Comparison of ENCODE assay signal across 10 cellular contexts in genomic region chr5:133285583-133286021, GRCh38.
DNase-seq lines count a peak whose midpoint lies in the region; ATAC-seq and TF ChIP-seq lines count a peak whose summit lies in the region.
"Had no signal": no experiment of that assay in that cellular context is flagged by ENCODE, and none has a peak within 500 bp of the region (broad histone marks: within the 10 kb centered on the region; RNA-seq: fewer than 3 reads in every experiment).

No MANE protein-coding gene starts in this region.

- TF ChIP-seq CTCF in MCF 10A (IDR thresholded peaks at IDR 0.05; ENCODE audit: unreplicated experiment): no peak
- no peak for TF ChIP-seq CTCF in right lobe of liver (IDR thresholded peaks at IDR 0.05)
- no peak for TF ChIP-seq CTCF in tibial nerve (IDR thresholded peaks at IDR 0.05)
- TF ChIP-seq CTCF in dorsolateral prefrontal cortex (IDR thresholded peaks at IDR 0.05 in 54 of 56, conservative IDR thresholded peaks at IDR 0.05 in 2 of 56; ENCODE audit: low read depth in 1 of 56, partially characterized antibody in 56 of 56): no peak

- peak overlapping the region in 2 of 11 experiments; percentile 11 to 16; a peak in 1 of 22 replicates for H3K27ac ChIP-seq in BLaER1 treated with 17β-estradiol and CSF1 and Interleukin-3, amounts not matched to agents 10 nM and 100 nM
- no peak overlapping the region for H3K27ac ChIP-seq in right lobe of liver
- H3K27ac ChIP-seq in tibial nerve: no peak overlapping the region
- H3K27ac ChIP-seq in dorsolateral prefrontal cortex: peak overlapping the region in 1 of 59 donors; percentile 16

- 52% methylated on average over 4 of the region's 7 CpGs for WGBS in right lobe of liver (ENCODE audit: insufficient coverage, low coverage, low lambda C conversion rate, missing lambda C conversion rate)
- 70 to 78% methylated on average over 6 to 7 of the region's 7 CpGs for WGBS in tibial nerve, 2 donors

- H3K4me1 Mint-ChIP-seq in MCF 10A (ENCODE audit: insufficient read depth, unreplicated experiment): peaks cover 22% of the 10 kb centered on the region
- H3K4me1 Mint-ChIP-seq: activated naive CD8-positive, alpha-beta T cell treated with anti-CD3 and anti-CD28 coated beads, Interleukin-2, amount 10 ng/mL, durations not matched to agents 7 days and 5 days had no signal

- peak overlapping the region; percentile 1 for H3K4me3 Mint-ChIP-seq in MCF 10A (ENCODE audit: unreplicated experiment)
- H3K4me3 Mint-ChIP-seq: activated naive CD8-positive, alpha-beta T cell treated with anti-CD3 and anti-CD28 coated beads, Interleukin-2, amount 10 ng/mL, durations not matched to agents 7 days and 5 days; natural killer cell treated with Interleukin-12 subunit alpha and Interleukin-12 subunit beta and Interleukin-15 and Interleukin-18, amount 100 ng/mL, for 72 hours had no signal

- TF ChIP-seq POLR2A in right lobe of liver (IDR thresholded peaks at IDR 0.05): no peak
- TF ChIP-seq POLR2A in tibial nerve (IDR thresholded peaks at IDR 0.05): no peak

- H3K27me3 ChIP-seq in BLaER1 treated with 17β-estradiol and CSF1 and Interleukin-3, amounts not matched to agents 10 nM and 100 nM: no peaks in the 10 kb centered on the region
- H3K27me3 ChIP-seq in right lobe of liver (no peaks in the 10 kb centered on the region), tibial nerve (no peaks in the 10 kb centered on the region), dorsolateral prefrontal cortex (no peaks in the 10 kb centered on the region)

- CTCF ChIA-PET in MCF 10A (lab: Yijun Ruan, JAX): interaction anchor here (0.6 to 10.3 kb wide), 7 partner anchors 8 to 686 kb away, joined by 3 to 141 read pairs (median 3); no protein-coding TSS in a partner anchor

- no peaks in the 10 kb centered on the region for H3K27me3 Mint-ChIP-seq in MCF 10A (ENCODE audit: insufficient read depth, unreplicated experiment)
- H3K27me3 Mint-ChIP-seq: activated naive CD8-positive, alpha-beta T cell treated with anti-CD3 and anti-CD28 coated beads, Interleukin-2, amount 10 ng/mL, durations not matched to agents 7 days and 5 days; natural killer cell treated with Interleukin-12 subunit alpha and Interleukin-12 subunit beta and Interleukin-15 and Interleukin-18, amount 100 ng/mL, for 72 hours had no signal

- H3K36me3 Mint-ChIP-seq in MCF 10A (ENCODE audit: insufficient read depth, unreplicated experiment): no peaks in the 10 kb centered on the region
- H3K36me3 Mint-ChIP-seq: activated naive CD8-positive, alpha-beta T cell treated with anti-CD3 and anti-CD28 coated beads, Interleukin-2, amount 10 ng/mL, durations not matched to agents 7 days and 5 days; natural killer cell treated with Interleukin-12 subunit alpha and Interleukin-12 subunit beta and Interleukin-15 and Interleukin-18, amount 100 ng/mL, for 72 hours had no signal

- BruUV-seq in MCF 10A (replicated peaks; lab: Mats Ljungman, UMichigan): no TSS peak

- no peak overlapping the region for H3K4me3 ChIP-seq in BLaER1 treated with 17β-estradiol and CSF1 and Interleukin-3, amounts not matched to agents 10 nM and 100 nM
- H3K4me3 ChIP-seq in right lobe of liver: no peak overlapping the region
- no peak overlapping the region for H3K4me3 ChIP-seq in tibial nerve
- no peak overlapping the region for H3K4me3 ChIP-seq in dorsolateral prefrontal cortex

- peaks cover 9 to 26% (median 11%) of the 10 kb centered on the region in 10 experiments; a peak in 19 of 20 replicates for H3K4me1 ChIP-seq in BLaER1 treated with 17β-estradiol and CSF1 and Interleukin-3, amounts not matched to agents 10 nM and 100 nM
- H3K4me1 ChIP-seq in right lobe of liver (no peaks in the 10 kb centered on the region), tibial nerve (no peaks in the 10 kb centered on the region)

- H3K9me3 ChIP-seq in BLaER1 treated with 17β-estradiol and CSF1 and Interleukin-3, amounts not matched to agents 10 nM and 100 nM (replicated peaks in 1 of 11): peaks cover 0 to 4% (median 0%) of the 10 kb centered on the region in 11 experiments; a peak in 1 of 22 replicates
- no peaks in the 10 kb centered on the region for H3K9me3 ChIP-seq in right lobe of liver
- no peaks in the 10 kb centered on the region for H3K9me3 ChIP-seq in tibial nerve

- no peak overlapping the region for H3K9ac ChIP-seq in BLaER1 treated with 17β-estradiol and CSF1 and Interleukin-3, amounts not matched to agents 10 nM and 100 nM

- H3K9me3 Mint-ChIP-seq in MCF 10A (ENCODE audit: unreplicated experiment): no peaks in the 10 kb centered on the region
- H3K9me3 Mint-ChIP-seq: activated naive CD8-positive, alpha-beta T cell treated with anti-CD3 and anti-CD28 coated beads, Interleukin-2, amount 10 ng/mL, durations not matched to agents 7 days and 5 days; natural killer cell treated with Interleukin-12 subunit alpha and Interleukin-12 subunit beta and Interleukin-15 and Interleukin-18, amount 100 ng/mL, for 72 hours had no signal

- H3K36me3 ChIP-seq in BLaER1 treated with 17β-estradiol and CSF1 and Interleukin-3, amounts not matched to agents 10 nM and 100 nM: no peaks in the 10 kb centered on the region
- H3K36me3 ChIP-seq in right lobe of liver (no peaks in the 10 kb centered on the region), tibial nerve (no peaks in the 10 kb centered on the region)

- TF ChIP-seq EP300 in tibial nerve (IDR thresholded peaks at IDR 0.05): no peak

- no peaks in the 10 kb centered on the region for H4K20me1 ChIP-seq in BLaER1 treated with 17β-estradiol and CSF1 and Interleukin-3, amounts not matched to agents 10 nM and 100 nM

- H3K4me2 ChIP-seq in BLaER1 treated with 17β-estradiol and CSF1 and Interleukin-3, amounts not matched to agents 10 nM and 100 nM: peak overlapping the region; percentile 25 to 58 (median 46); a peak in 17 of 22 replicates

- DNase-seq in LHCN-M2 (ENCODE audit: low read depth) (peak; percentile 94), MCF 10A (ENCODE audit: unreplicated experiment) (peak; percentile 88), right lobe of liver (peak; percentile 86 to 96 (median 93)), cerebellar cortex (ENCODE audit: low spot score) (no peak), tibial nerve (ENCODE audit: low spot score in 2 of 2) (no peak), pons (ENCODE audit: low spot score) (no peak), dorsolateral prefrontal cortex (no peak)
- DNase-seq: activated naive CD8-positive, alpha-beta T cell treated with anti-CD3 and anti-CD28 coated beads, Interleukin-2, amount 10 ng/mL, durations not matched to agents 7 days and 5 days had no signal

- intact Hi-C loops in MCF 10A (cut with micrococcal nuclease) (loop anchor here (5.0 kb wide), 1 partner anchor 38 kb away; no protein-coding TSS in a partner anchor), right lobe of liver (cut with DNase I) (loop anchor here in 1 of 2 donors (5.0 kb wide), 1 partner anchor 173 kb away; no protein-coding TSS in a partner anchor), dorsolateral prefrontal cortex (cut with DNase I) (no loop called here)

- ATAC-seq in right lobe of liver: peak; percentile 92 to 97 (median 94)

- no peak overlapping the region for H3K27ac Mint-ChIP-seq in MCF 10A (ENCODE audit: low read depth, unreplicated experiment)
- H3K27ac Mint-ChIP-seq: activated naive CD8-positive, alpha-beta T cell treated with anti-CD3 and anti-CD28 coated beads, Interleukin-2, amount 10 ng/mL, durations not matched to agents 7 days and 5 days; natural killer cell treated with Interleukin-12 subunit alpha and Interleukin-12 subunit beta and Interleukin-15 and Interleukin-18, amount 100 ng/mL, for 72 hours had no signal

- POLR2A ChIA-PET in MCF 10A (lab: Yijun Ruan, JAX): interaction anchor here (0.6 to 4.2 kb wide), 19 partner anchors 10 to 774 kb away, joined by 3 to 32 read pairs (median 4); no protein-coding TSS in a partner anchor

Comparison
In these comparisons a context has a peak if more than half of its experiments do, and no peak if none do; other contexts are left out.
1. DNase-seq: peak in LHCN-M2 (single experiment), MCF 10A (single experiment) and right lobe of liver (3 of 3); none in cerebellar cortex (single experiment), tibial nerve (0 of 2), pons (single experiment) and dorsolateral prefrontal cortex (0 of 10).